ENCODE assay signal across 3 cellular contexts in genomic region chr14:104164041-104164440, GRCh38. TPM values are rescaled to one million over a fixed set of nuclear protein-coding genes. Genes with fewer than 3 reads are reported as not detected.
"Had no signal": no experiment of that assay in that cellular context is flagged by ENCODE, and none has a peak within 500 bp of the region (broad histone marks: within the 10 kb centered on the region; RNA-seq: fewer than 3 reads in every experiment).

No MANE protein-coding gene starts in this region.

- ATAC-seq: GM12878 had no signal

- H3K4me3 ChIP-seq: GM12878 had no signal

- DNase-seq: GDM1, GF-D8 had no signal

RNA-seq across cellular contexts. Expression of gene KIF26A, which starts 25.7 kb away (rescaled TPM):
- polyA plus RNA-seq: GM12878 had no signal
